Comparison of ENCODE assay signal across 8 cellular contexts in genomic region chr1:24555591-24556413, GRCh38. TPM values are rescaled to one million over a fixed set of nuclear protein-coding genes. Genes with fewer than 3 reads are reported as not detected.
DNase-seq lines count a peak whose midpoint lies in the region; ATAC-seq and TF ChIP-seq lines count a peak whose summit lies in the region.

NCMAP (plus strand) TSS chr1:24556087; CDS start chr1:24595431, 39,344 bp downstream.

- intact Hi-C loops in dorsolateral prefrontal cortex (cut with DNase I): no loop called here

- DNase-seq in H7: peak; percentile 87
- DNase-seq in T-helper 9 cell: peak; percentile 60
- DNase-seq in dorsolateral prefrontal cortex: no peak
- DNase-seq in AG08396 (ENCODE audit: low spot score): no peak

- TF ChIP-seq EP300 in gastroesophageal sphincter (IDR thresholded peaks at IDR 0.05): no peak

- H3K27me3 ChIP-seq in H7 (ENCODE audit: control insufficient read depth, insufficient read depth, low read length) (peaks cover 32% of the 10 kb centered on the region), dorsolateral prefrontal cortex (peaks cover 0 to 41% (median 16%) of the 10 kb centered on the region in 45 donors), mucosa of rectum (ENCODE audit: control insufficient read depth in 2 of 2, insufficient read depth in 2 of 2, low read length in 2 of 2) (peaks cover 0 to 12% of the 10 kb centered on the region in 2 donors), gastroesophageal sphincter (peaks cover 67% of the 10 kb centered on the region)

- ATAC-seq in gastroesophageal sphincter (no peak), GM19324 (IDR thresholded peaks at IDR 0.05; ENCODE audit: low FRiP score, unreplicated experiment) (no peak), HG02610 (IDR thresholded peaks at IDR 0.05; ENCODE audit: unreplicated experiment) (no peak)

- WGBS in gastroesophageal sphincter (ENCODE audit: low coverage in 1 of 2), 2 donors: 22 to 35% methylated on average over 2 to 4 of the region's 61 CpGs

- peak in 1 of 56 donors; percentile 16 for TF ChIP-seq CTCF in dorsolateral prefrontal cortex (IDR thresholded peaks at IDR 0.05 in 54 of 56, conservative IDR thresholded peaks at IDR 0.05 in 2 of 56; ENCODE audit: low read depth in 1 of 56, partially characterized antibody in 56 of 56)
- no peak for TF ChIP-seq CTCF in gastroesophageal sphincter (IDR thresholded peaks at IDR 0.05)

- H3K27ac ChIP-seq in dorsolateral prefrontal cortex (peak within 1 kb of the TSS in 1 of 59 donors; percentile 10), mucosa of rectum (ENCODE audit: low read depth in 2 of 2, low read length in 2 of 2) (no peak within 1 kb of the TSS), gastroesophageal sphincter (no peak within 1 kb of the TSS)

- H3K9me3 ChIP-seq in mucosa of rectum (ENCODE audit: control insufficient read depth in 2 of 2, low read length in 2 of 2) (no peaks in the 10 kb centered on the region), gastroesophageal sphincter (no peaks in the 10 kb centered on the region)

- H3K4me3 ChIP-seq in H7 (ENCODE audit: insufficient read depth, low read depth, low read length) (peak within 1 kb of the TSS; percentile 48), dorsolateral prefrontal cortex (peak within 1 kb of the TSS in 46 of 59 donors; percentile 7 to 62 (median 40)), mucosa of rectum (ENCODE audit: low read length in 2 of 2) (peak within 1 kb of the TSS; percentile 63 to 65), gastroesophageal sphincter (peak within 1 kb of the TSS in 1 of 2 donors; percentile 38)

- peaks cover 17 to 20% of the 10 kb centered on the region in 2 donors for H3K4me1 ChIP-seq in mucosa of rectum (ENCODE audit: control insufficient read depth in 2 of 2, insufficient read depth in 2 of 2, low read length in 2 of 2)
- peaks cover 0 to 16% (median 0%) of the 10 kb centered on the region in 3 donors for H3K4me1 ChIP-seq in gastroesophageal sphincter

- H3K9ac ChIP-seq in mucosa of rectum (ENCODE audit: low read depth in 1 of 2, low read length in 2 of 2): peak within 1 kb of the TSS; percentile 56 to 79

- TF ChIP-seq POLR2A in gastroesophageal sphincter (IDR thresholded peaks at IDR 0.05): no peak

- H3K36me3 ChIP-seq in H7 (replicated peaks; ENCODE audit: control insufficient read depth, insufficient read depth, low read length) (no peaks in the 10 kb centered on the region), mucosa of rectum (ENCODE audit: control insufficient read depth in 2 of 2, insufficient read depth in 2 of 2, low read length in 2 of 2) (no peaks in the 10 kb centered on the region), gastroesophageal sphincter (no peaks in the 10 kb centered on the region)

RNA-seq across cellular contexts. Expression of gene NCMAP, which starts in this region (rescaled TPM):
- total RNA-seq in H7 (2014; rRNA removed; shearing (Covaris generic)): 0.10 and 0.11 TPM in 2 replicates
- total RNA-seq in dorsolateral prefrontal cortex (1 to 10 TPM in 2 of 120 experiments, under 1 TPM in 97, not detected in 21; 0.10 to 1.2 (median 0.31) TPM), gastroesophageal sphincter (1 to 10 TPM in 1 of 4 donors, under 1 TPM in 2, not detected in 1; 0.16 to 1.9 (median 0.27) TPM)

Comparison
In these comparisons a context has a peak if more than half of its experiments do, and no peak if none do; other contexts are left out.
1. Peak in DNase-seq and H3K4me3 ChIP-seq in H7; RNA of the gene not detected or under 1 TPM.